In the genomic region with DNA sequence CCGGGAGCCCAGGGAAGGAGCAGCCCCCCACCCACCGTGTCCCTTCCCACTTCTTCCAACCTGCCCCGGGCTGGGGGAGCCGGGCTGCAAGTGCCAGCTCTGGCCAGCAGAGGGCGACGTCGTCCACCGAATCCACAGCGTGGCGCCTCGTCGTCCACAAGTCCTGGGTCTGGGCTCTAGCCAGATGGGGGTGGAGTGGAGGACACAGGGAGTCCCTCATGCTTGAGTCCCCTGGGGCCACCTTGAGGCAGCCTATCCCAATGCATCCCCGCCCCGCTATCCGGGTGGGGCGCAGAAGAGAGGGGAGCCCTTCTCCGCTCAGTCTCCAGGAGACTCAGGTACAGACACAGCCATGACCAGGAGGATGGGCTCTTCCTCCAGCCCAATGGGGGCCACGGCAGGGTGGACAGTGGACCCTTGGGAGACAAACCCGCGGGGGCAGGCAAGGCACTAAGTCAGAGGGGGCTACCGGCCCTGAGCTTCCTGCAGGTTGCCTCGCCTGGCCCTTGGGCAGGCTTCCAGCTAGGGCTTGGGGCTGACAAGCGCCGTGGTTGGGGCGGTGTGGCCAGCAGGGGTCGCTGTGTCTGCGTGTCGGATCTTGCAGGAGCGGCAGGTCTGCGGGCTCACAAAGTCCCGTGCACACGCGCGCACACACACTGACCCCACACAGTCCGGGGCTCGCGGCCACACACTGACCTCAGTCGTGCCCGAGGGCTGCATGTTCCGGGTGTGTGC, we compare ENCODE assay signal across 1 cellular context.
TF ChIP-seq lines count a peak whose summit lies in the region.

No MANE protein-coding gene starts in this region.

TF ChIP-seq in SK-N-SH, 30 proteins besides CTCF, POLR2A, EP300 and RAD21:
- peak; percentile 90 for TF ChIP-seq SMC3 (IDR thresholded peaks at IDR 0.05; ENCODE audit: low read depth, low read length)
- no peak for TF ChIP-seq FOXM1 (IDR thresholded peaks at IDR 0.05; ENCODE audit: low read depth)
- TF ChIP-seq YY1 (IDR thresholded peaks at IDR 0.05; ENCODE audit: low read depth), result no peak
- TF ChIP-seq JUND (IDR thresholded peaks at IDR 0.05), result no peak
- TF ChIP-seq CHD2 (IDR thresholded peaks at IDR 0.05; ENCODE audit: low read length, partially characterized antibody), result peak; percentile 27
- peak; percentile 21; the same call in 1 of the 2 replicates for TF ChIP-seq NRF1 (IDR thresholded peaks at IDR 0.05; ENCODE audit: low read depth, low read length)
- TF ChIP-seq NFIC (IDR thresholded peaks at IDR 0.05; ENCODE audit: borderline replicate concordance), result peak; percentile 60; the same call in 1 of the 2 replicates
- no peak for TF ChIP-seq GATA2 (CRISPR knock-in tag; IDR thresholded peaks at IDR 0.05)
- TF ChIP-seq RCOR1 (IDR thresholded peaks at IDR 0.05; ENCODE audit: low read length), result 0 out of 2 replicates have a peak, but pooled peaks have one; percentile 21
- peak; percentile 60; the same call in 1 of the 2 replicates for TF ChIP-seq MXI1 (IDR thresholded peaks at IDR 0.05; ENCODE audit: low read depth, low read length)
- no peak for TF ChIP-seq FOXJ3 (CRISPR knock-in tag; IDR thresholded peaks at IDR 0.05)
- no peak for TF ChIP-seq REST (IDR thresholded peaks at IDR 0.05; ENCODE audit: low read depth, low read length)
- TF ChIP-seq ELF1 (IDR thresholded peaks at IDR 0.05), result no peak
- TF ChIP-seq MAX (IDR thresholded peaks at IDR 0.05; ENCODE audit: low read depth), result 0 out of 2 replicates have a peak, but pooled peaks have one; percentile 16
